In genomic region chr7:4883352-4884144, GRCh38 we compare ENCODE assay signal across 8 cellular contexts. TPM values are rescaled to one million over a fixed set of nuclear protein-coding genes. Genes with fewer than 3 reads are reported as not detected.
DNase-seq lines count a peak whose midpoint lies in the region; ATAC-seq and TF ChIP-seq lines count a peak whose summit lies in the region.

TSS of gene RADIL (minus strand) at chr7:4883716. CDS start at chr7:4878139, 5,577 bp downstream.

- H3K27me3 Mint-ChIP-seq in nephron (ENCODE audit: low read depth), result peaks cover 18% of the 10 kb centered on the region

- peak; percentile 41; the same call in 1 of the 2 replicates for TF ChIP-seq CTCF in PC-9 (conservative IDR thresholded peaks at IDR 0.05)
- TF ChIP-seq CTCF in fibroblast of pulmonary artery (IDR thresholded peaks at IDR 0.05; ENCODE audit: low read length, missing control alignments), result peak; percentile 62
- peak; percentile 82 to 94 (median 89) for TF ChIP-seq CTCF in nephron (IDR thresholded peaks at IDR 0.05; ENCODE audit: unreplicated experiment in 3 of 3)

- no peak within 1 kb of the TSS for H3K27ac ChIP-seq in PC-9

- H3K4me1 ChIP-seq in PC-9 (replicated peaks; ENCODE audit: insufficient read depth), result no peaks in the 10 kb centered on the region

- TF ChIP-seq RAD21 in Ishikawa (IDR thresholded peaks at IDR 0.05; ENCODE audit: low read depth), result peak; percentile 55; the same call in 1 of the 2 replicates

- peaks cover 53% of the 10 kb centered on the region for H3K27me3 ChIP-seq in PC-9 (ENCODE audit: insufficient read depth, low read depth)

- H3K4me2 ChIP-seq in PC-9, result no peak within 1 kb of the TSS

- 0 out of 2 replicates have a peak, but pooled peaks cover 4% of the 10 kb centered on the region for H3F3A ChIP-seq in PC-9 (ENCODE audit: insufficient read depth, low read depth)

- no peaks in the 10 kb centered on the region for H3K36me3 Mint-ChIP-seq in nephron (ENCODE audit: low read depth)

- H3K4me1 Mint-ChIP-seq in nephron, result peaks cover 19% of the 10 kb centered on the region

- BruUV-seq in PC-9 (replicated peaks; lab: Mats Ljungman, UMichigan), result no TSS peak

- peak; percentile 35 to 44 for DNase-seq in AML-193 (lab: John Stamatoyannopoulos, UW)
- peak in 1 of 2 experiments; percentile 75 for DNase-seq in PC-9
- DNase-seq in activated effector memory CD4-positive, alpha-beta T cell treated with Interleukin-2 at 50 U/mL for 16 hours, result peak; percentile 51
- DNase-seq in fibroblast of pulmonary artery (ENCODE audit: low read depth), result peak; percentile 91
- DNase-seq in stimulated activated naive CD4-positive, alpha-beta T cell (lab: John Stamatoyannopoulos, UW), result peak; percentile 81 to 87 (median 83)

- H3K79me2 ChIP-seq in PC-9 (ENCODE audit: low read depth), result no peaks in the 10 kb centered on the region

- peak; percentile 79 for ATAC-seq in GM19395 (IDR thresholded peaks at IDR 0.05; ENCODE audit: unreplicated experiment)

- POLR2A ChIA-PET in PC-9 (lab: Charles Lee; ENCODE audit: unreplicated experiment), result no interaction called here

- no peak within 1 kb of the TSS for H2AFZ ChIP-seq in PC-9

- no peaks in the 10 kb centered on the region for H3K9me3 ChIP-seq in PC-9 (ENCODE audit: insufficient read depth, low read depth)

- peak within 1 kb of the TSS; percentile 37 to 72 (median 69) for H3K27ac Mint-ChIP-seq in nephron

- peak within 1 kb of the TSS; percentile 83 to 89 (median 87) for H3K4me3 Mint-ChIP-seq in nephron

- H4K20me1 ChIP-seq in PC-9 (ENCODE audit: insufficient read depth), result no peaks in the 10 kb centered on the region

- CTCF ChIA-PET in PC-9 (lab: Charles Lee), result interaction anchor here (0.6 to 0.7 kb wide), 2 partner anchors 205 to 509 kb away, joined by 3 to 8 read pairs; no protein-coding TSS in a partner anchor

- no peak within 1 kb of the TSS for H3K4me3 ChIP-seq in PC-9
- H3K4me3 ChIP-seq in fibroblast of pulmonary artery (replicated peaks; ENCODE audit: low read depth, low read length), result peak within 1 kb of the TSS; percentile 49

- intact Hi-C loops in PC-9 (cut with micrococcal nuclease; ENCODE audit: unreplicated experiment), result no loop called here

- H3K9me3 Mint-ChIP-seq in nephron, result no peaks in the 10 kb centered on the region

- H3K9me2 ChIP-seq in PC-9 (ENCODE audit: insufficient read depth), result no peaks in the 10 kb centered on the region

- H3K36me3 ChIP-seq in PC-9 (ENCODE audit: low read depth), result no peaks in the 10 kb centered on the region

- TF ChIP-seq EP300 in Ishikawa (IDR thresholded peaks at IDR 0.05; ENCODE audit: borderline replicate concordance), result no peak

TF ChIP-seq in Ishikawa, 13 proteins besides CTCF, POLR2A, EP300 and RAD21:
- TF ChIP-seq ZBTB7A (IDR thresholded peaks at IDR 0.05; ENCODE audit: low read depth) (0 out of 2 replicates have a peak, but pooled peaks have one; percentile 60), YY1 (IDR thresholded peaks at IDR 0.05; ENCODE audit: low read depth) (no peak)
TF ChIP-seq in Ishikawa: peak in this region for 1.

RNA-seq across cellular contexts. Expression of gene RADIL, which starts in this region (rescaled TPM):
- total RNA-seq in PC-9 (2021), result 0.35 and 0.73 TPM in 2 replicates
